16 cellular contexts compared by ENCODE assay signal in the genomic region with DNA sequence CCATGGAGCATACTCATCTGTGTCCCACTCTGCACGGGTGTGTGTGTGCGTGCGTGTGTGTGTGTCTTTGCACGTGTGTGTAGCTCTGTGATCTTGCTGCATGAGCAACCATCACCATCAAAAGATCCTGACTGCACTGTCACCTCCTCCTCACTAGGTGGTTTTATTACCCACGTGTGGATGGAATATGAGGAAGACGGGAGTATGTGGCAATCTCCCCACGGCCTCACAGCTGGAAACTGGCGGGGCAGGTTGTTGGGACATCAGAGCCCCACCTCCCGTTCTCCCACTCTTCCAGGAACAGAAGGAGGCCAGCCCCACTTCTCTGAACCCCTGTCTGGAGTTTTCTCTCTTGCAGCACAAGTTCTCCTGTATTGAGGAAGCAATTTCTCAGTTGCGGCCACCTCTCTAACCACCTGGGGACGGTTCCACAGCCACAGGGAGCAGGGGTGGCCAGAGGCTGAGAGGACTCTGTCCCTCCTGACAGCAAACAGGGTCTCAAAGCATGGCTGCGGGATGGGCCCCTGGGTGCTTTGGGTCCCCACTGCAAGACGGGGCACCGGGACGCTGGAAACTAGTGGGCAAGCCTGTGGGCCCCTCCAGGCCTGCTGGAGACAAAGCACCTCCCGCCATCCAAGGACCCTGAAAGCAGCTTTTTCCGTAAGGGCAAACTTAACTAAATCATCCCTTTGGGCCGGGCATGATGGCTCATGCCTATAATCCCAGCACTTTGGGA. TPM values are rescaled to one million over a fixed set of nuclear protein-coding genes. Genes with fewer than 3 reads are reported as not detected.
DNase-seq lines count a peak whose midpoint lies in the region; ATAC-seq and TF ChIP-seq lines count a peak whose summit lies in the region.
"Had no signal": no experiment of that assay in that cellular context is flagged by ENCODE, and none has a peak within 500 bp of the region (broad histone marks: within the 10 kb centered on the region; RNA-seq: fewer than 3 reads in every experiment).

No MANE protein-coding gene starts in this region.

- H3K4me1 Mint-ChIP-seq in osteocyte (ENCODE audit: unreplicated experiment) = no peaks in the 10 kb centered on the region
- H3K4me1 Mint-ChIP-seq: B cell; stimulated activated effector memory CD8-positive, alpha-beta T cell treated with anti-CD3 and anti-CD28 coated beads, Interleukin-12 subunit alpha, Interleukin-12 subunit beta, amount 100 ng/mL, for 72 hours had no signal

- no peak overlapping the region for H3K9ac ChIP-seq in PC-3 (ENCODE audit: low read length)

- POLR2A ChIA-PET in PC-3 (lab: Charles Lee; ENCODE audit: unreplicated experiment) = no interaction called here

- no peak overlapping the region for H3K27ac Mint-ChIP-seq in osteocyte (ENCODE audit: unreplicated experiment)
- H3K27ac Mint-ChIP-seq: B cell had no signal

- intact Hi-C loops in PC-3 (cut with micrococcal nuclease) = no loop called here

- peaks cover 13% of the 10 kb centered on the region for H3K9me3 Mint-ChIP-seq in osteocyte (ENCODE audit: unreplicated experiment)

- H3F3A ChIP-seq in PC-3 (ENCODE audit: low read length, unreplicated experiment) = no peaks in the 10 kb centered on the region

- no peaks in the 10 kb centered on the region for H3K27me3 ChIP-seq in H7 (ENCODE audit: control insufficient read depth, insufficient read depth, low read length)
- H3K27me3 ChIP-seq in PC-3 (ENCODE audit: low read length) = no peaks in the 10 kb centered on the region
- peaks cover 18% of the 10 kb centered on the region for H3K27me3 ChIP-seq in osteoblast (ENCODE audit: insufficient read depth, low read length)

- H3K79me2 ChIP-seq in PC-3 (ENCODE audit: low read length) = no peaks in the 10 kb centered on the region
- no peaks in the 10 kb centered on the region for H3K79me2 ChIP-seq in osteoblast (ENCODE audit: insufficient read depth, low read length)

- H3K36me3 ChIP-seq in H7 (replicated peaks; ENCODE audit: control insufficient read depth, insufficient read depth, low read length) (no peaks in the 10 kb centered on the region), PC-3 (ENCODE audit: low read depth, low read length) (no peaks in the 10 kb centered on the region), osteoblast (ENCODE audit: insufficient read depth, low read length) (no peaks in the 10 kb centered on the region)

- peaks cover 2% of the 10 kb centered on the region for H3K36me3 Mint-ChIP-seq in osteocyte (ENCODE audit: unreplicated experiment)
- H3K36me3 Mint-ChIP-seq: stimulated activated effector memory CD8-positive, alpha-beta T cell treated with anti-CD3 and anti-CD28 coated beads, Interleukin-12 subunit alpha, Interleukin-12 subunit beta, amount 100 ng/mL, for 72 hours had no signal

- H3K4me3 ChIP-seq in H7 (ENCODE audit: insufficient read depth, low read depth, low read length) = no peak overlapping the region
- no peak overlapping the region for H3K4me3 ChIP-seq in PC-3 (ENCODE audit: low read length)
- no peak overlapping the region for H3K4me3 ChIP-seq in epithelial cell of proximal tubule (ENCODE audit: low read depth, low read length)
- no peak overlapping the region for H3K4me3 ChIP-seq in osteoblast (ENCODE audit: insufficient read depth, low read length)

- H2AFZ ChIP-seq in PC-3 (ENCODE audit: low read length) (0 out of 2 replicates have a peak overlapping the region, but pooled peaks have one; percentile 26), osteoblast (ENCODE audit: low read length) (no peak overlapping the region)

- peak; percentile 53 for ATAC-seq in PC-3
- ATAC-seq: Right ventricle myocardium inferior; stimulated activated effector memory CD8-positive, alpha-beta T cell treated with anti-CD3 and anti-CD28 coated beads, Interleukin-12 subunit alpha, Interleukin-12 subunit beta, amount 100 ng/mL, for 72 hours had no signal

- H4K20me1 ChIP-seq in PC-3 (ENCODE audit: low read length) (no peaks in the 10 kb centered on the region), osteoblast (ENCODE audit: insufficient read depth, low read length) (no peaks in the 10 kb centered on the region)

- no peaks in the 10 kb centered on the region for H3K9me2 ChIP-seq in PC-3 (replicated peaks; ENCODE audit: low read length)

- H3K27me3 Mint-ChIP-seq in osteocyte (ENCODE audit: unreplicated experiment) = peaks cover 32% of the 10 kb centered on the region

- TF ChIP-seq CTCF in PC-3 (conservative IDR thresholded peaks at IDR 0.05; ENCODE audit: low read depth, low read length) (peak; percentile 37; the same call in 1 of the 2 replicates), epithelial cell of proximal tubule (conservative IDR thresholded peaks at IDR 0.05; ENCODE audit: low read depth, low read length) (peak; percentile 6), osteoblast (IDR thresholded peaks at IDR 0.05; ENCODE audit: extremely low read depth, low read depth, low read length) (no peak), osteocyte (IDR thresholded peaks at IDR 0.05) (no peak)

- no TSS peak for BruUV-seq in PC-3 (replicated peaks; lab: Mats Ljungman, UMichigan)

- no peak overlapping the region for H3K4me3 Mint-ChIP-seq in osteocyte (ENCODE audit: unreplicated experiment)
- H3K4me3 Mint-ChIP-seq: B cell; stimulated activated effector memory CD8-positive, alpha-beta T cell treated with anti-CD3 and anti-CD28 coated beads, Interleukin-12 subunit alpha, Interleukin-12 subunit beta, amount 100 ng/mL, for 72 hours had no signal

- H3K9me3 ChIP-seq in PC-3 (ENCODE audit: low read length) = no peaks in the 10 kb centered on the region
- no peaks in the 10 kb centered on the region for H3K9me3 ChIP-seq in osteoblast (ENCODE audit: low read depth, low read length)

- CTCF ChIA-PET in PC-3 (lab: Charles Lee) = no interaction called here

- H3K27ac ChIP-seq in PC-3 (ENCODE audit: low read length) (no peak overlapping the region), osteoblast (ENCODE audit: low read depth, low read length) (no peak overlapping the region)

- H3K4me2 ChIP-seq in PC-3 (ENCODE audit: low read length) (0 out of 2 replicates have a peak overlapping the region, but pooled peaks have one; percentile 26), osteoblast (ENCODE audit: insufficient read depth, low read length) (no peak overlapping the region)

- peaks cover 3% of the 10 kb centered on the region; the same call in 1 of the 2 replicates for H3K4me1 ChIP-seq in PC-3 (ENCODE audit: insufficient read depth, low read length)
- H3K4me1 ChIP-seq in osteoblast (ENCODE audit: insufficient read depth, low read length) = no peaks in the 10 kb centered on the region

- DNase-seq in H7 = peak; percentile 52
- peak; percentile 71 for DNase-seq in PC-3
- DNase-seq in epithelial cell of proximal tubule (ENCODE audit: low read depth) = no peak
- DNase-seq in osteoblast (ENCODE audit: insufficient read length, low spot score, missing footprints) = peak; percentile 30
- DNase-seq in HK-2 (ENCODE audit: unreplicated experiment) = no peak
- no peak for DNase-seq in H4 (ENCODE audit: low spot score)
- DNase-seq in mucosa of gallbladder (ENCODE audit: low spot score) = no peak
- no peak for DNase-seq in osteocyte (ENCODE audit: extremely low spot score, unreplicated experiment)
- DNase-seq: activated naive CD4-positive, alpha-beta T cell treated with anti-CD3 and anti-CD28 coated beads, Interleukin-2, amount 50 U/mL, for 16 hours; central memory CD4-positive, alpha-beta T cell; NCI-H1105; stimulated activated CD4-positive, alpha-beta T cell treated with anti-CD3 and anti-CD28 coated beads, Interleukin-4, amount 100 ng/mL, for 1 hour had no signal

RNA-seq across cellular contexts. Expression of gene ATP2C2, which starts 27.9 kb away (rescaled TPM):
- total RNA-seq in H7 (2014; rRNA removed; shearing (Covaris generic)) = 0.24 and 0.37 TPM in 2 replicates
- total RNA-seq in PC-3 (2014; rRNA removed) = 26.0 and 40.5 TPM in 2 replicates
- 1.4 and 6.3 TPM in 2 replicates for total RNA-seq in epithelial cell of proximal tubule
- not detected in 2 replicates for total RNA-seq in osteoblast
- not detected in 2 replicates for total RNA-seq in H4 (2014; rRNA removed; shearing (Covaris generic))
- 62.8 TPM for total RNA-seq in mucosa of gallbladder
- not detected in 2 replicates for total RNA-seq in osteocyte
- total RNA-seq: B cell, pulmonary artery endothelial cell, Right ventricle myocardium inferior had no signal

RNA-seq across cellular contexts. Expression of gene WFDC1, which starts 45.8 kb away (rescaled TPM):
- 0.59 and 0.97 TPM in 2 replicates for total RNA-seq in H7 (2014; rRNA removed; shearing (Covaris generic))
- total RNA-seq in PC-3 (2014; rRNA removed) (0.15 TPM in 1 of 2 replicates, not detected in the other), epithelial cell of proximal tubule (not detected in 2 replicates), osteoblast (not detected in 2 replicates), mucosa of gallbladder (92.6 TPM), osteocyte (0.24 TPM in 2 replicates)
- total RNA-seq in H4 (2014; rRNA removed; shearing (Covaris generic)) = not detected in 2 replicates
- total RNA-seq: B cell, pulmonary artery endothelial cell had no signal

Comparison
In these comparisons a context has a peak if more than half of its experiments do, and no peak if none do; other contexts are left out.
1. DNase-seq: peak in H7 (single experiment), PC-3 (single experiment) and osteoblast (single experiment); none in epithelial cell of proximal tubule (single experiment), HK-2 (single experiment), H4 (single experiment), mucosa of gallbladder (single experiment) and osteocyte (single experiment).
2. CTCF ChIP-seq: peak in PC-3 (single experiment) and epithelial cell of proximal tubule (single experiment); none in osteoblast (single experiment) and osteocyte (single experiment).
3. RNA of gene WFDC1, which starts 45.8 kb away (total RNA-seq): 92.6 TPM in mucosa of gallbladder (single experiment); 0.59 to 0.97 TPM in H7, 0.24 TPM in osteocyte, 0.15 TPM in PC-3, not detected in epithelial cell of proximal tubule, not detected in osteoblast and not detected in H4; every median in the first group is over 10 times any median in the second.